Comparison of ENCODE assay signal across 39 cellular contexts in the genomic region with DNA sequence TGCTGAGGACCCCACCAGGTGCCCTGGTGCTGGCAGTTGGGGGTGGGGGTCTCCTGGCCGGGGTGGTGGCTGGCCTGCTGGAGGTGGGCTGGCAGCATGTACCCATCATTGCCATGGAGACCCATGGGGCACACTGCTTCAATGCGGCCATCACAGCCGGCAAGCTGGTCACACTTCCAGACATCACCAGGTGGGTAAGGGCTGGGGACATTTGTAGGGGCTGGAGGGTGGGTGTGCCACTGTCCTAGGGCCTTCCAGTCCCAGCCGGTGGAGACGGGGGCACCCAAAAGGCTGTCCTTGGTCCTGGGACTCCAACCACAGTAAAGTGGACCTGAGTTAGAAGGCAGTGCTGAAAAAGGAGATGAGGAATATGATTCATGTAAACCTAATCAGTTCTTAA. TPM values are rescaled to one million over a fixed set of nuclear protein-coding genes. Genes with fewer than 3 reads are reported as not detected.
"Had no signal": no experiment of that assay in that cellular context is flagged by ENCODE, and none has a peak within 500 bp of the region (broad histone marks: within the 10 kb centered on the region; RNA-seq: fewer than 3 reads in every experiment).

No MANE protein-coding gene starts in this region.

- H3K4me1 ChIP-seq: adrenal gland, ascending aorta, breast epithelium had no signal

- DNase-seq: activated effector memory CD4-positive, alpha-beta T cell treated with anti-CD3 and anti-CD28 coated beads, Interleukin-2, amount 50 U/mL, for 16 hours; activated effector memory CD4-positive, alpha-beta T cell treated with Interleukin-2 at 50 U/mL for 16 hours; activated gamma-delta T cell; activated gamma-delta T cell treated with Interleukin-2 at 50 U/mL for 16 hours; activated naive CD4-positive, alpha-beta T cell; activated naive CD4-positive, alpha-beta T cell treated with anti-CD3 and anti-CD28 coated beads for 36 hours; activated naive CD4-positive, alpha-beta T cell treated with anti-CD3 and anti-CD28 coated beads, Interleukin-2, amount 10 ng/mL, durations not matched to agents 7 days and 5 days; activated naive CD4-positive, alpha-beta T cell treated with anti-CD3 and anti-CD28 coated beads, Interleukin-2, amount 50 U/mL, for 16 hours; activated naive CD4-positive, alpha-beta T cell treated with Interleukin-2 at 50 U/mL for 16 hours; activated naive CD8-positive, alpha-beta T cell treated with anti-CD3 and anti-CD28 coated beads for 36 hours; activated naive CD8-positive, alpha-beta T cell treated with anti-CD3 and anti-CD28 coated beads, Interleukin-2, amount 10 ng/mL, durations not matched to agents 7 days and 5 days; activated naive CD8-positive, alpha-beta T cell treated with anti-CD3 and anti-CD28 coated beads, Interleukin-2, amount 50 U/mL, for 24 hours; activated T-cell treated with anti-CD3 and anti-CD28 coated beads, Interleukin-2, amount 50 U/mL, for 1 hour; activated T-cell treated with anti-CD3 and anti-CD28 coated beads, Interleukin-2, amount 50 U/mL, for 24 hours; activated T-cell treated with anti-CD3 and anti-CD28 coated beads, Interleukin-2, amount 50 U/mL, for 4 hours; activated T-cell treated with anti-CD3 and anti-CD28 coated beads, Interleukin-2, amount 50 U/mL, for 48 hours; activated T-cell treated with anti-CD3 and anti-CD28 coated beads, Interleukin-2, amount 50 U/mL, for 72 hours; amniotic stem cell; amygdala; anterior cingulate cortex; aorta; body of pancreas; brain microvascular endothelial cell; caudate nucleus; central memory CD4-positive, alpha-beta T cell; cerebellar nuclear complex had no signal

- H3K27ac ChIP-seq: adrenal gland, ascending aorta, body of pancreas, brain microvascular endothelial cell, breast epithelium, cardiac muscle cell had no signal

- FAIRE-seq: astrocyte, bronchial epithelial cell had no signal

- H3K4me3 ChIP-seq: adrenal gland, ascending aorta, body of pancreas, breast epithelium, cardiac muscle cell had no signal

- ATAC-seq: activated naive CD4-positive, alpha-beta T cell treated with anti-CD3 and anti-CD28 coated beads, Interleukin-2, amount 50 U/mL, for 72 hours; activated naive CD8-positive, alpha-beta T cell treated with anti-CD3 and anti-CD28 coated beads, Interleukin-2, amount 50 U/mL, for 24 hours; activated T-cell treated with anti-CD3 and anti-CD28 coated beads, Interleukin-2, amount 50 U/mL, for 4 hours; activated T-cell treated with anti-CD3 and anti-CD28 coated beads, Interleukin-2, amount 50 U/mL, for 72 hours; activated T-helper 17 cell treated with anti-CD3 and anti-CD28 coated beads, Interleukin-2, amount 50 U/mL, for 72 hours; body of pancreas had no signal

- H3K9me3 ChIP-seq: adrenal gland, ascending aorta, body of pancreas, breast epithelium had no signal

- H3K27me3 ChIP-seq: adrenal gland, ascending aorta, body of pancreas, breast epithelium had no signal

- H3K36me3 ChIP-seq: adrenal gland, ascending aorta, brain microvascular endothelial cell, breast epithelium, cardiac muscle cell had no signal

RNA-seq across cellular contexts. Expression of a gene that starts 13.2 kb away (rescaled TPM):
- total RNA-seq: activated naive CD4-positive, alpha-beta T cell treated with anti-CD3 and anti-CD28 coated beads for 36 hours had no signal

RNA-seq across cellular contexts. Expression of a gene that starts 31.7 kb away (rescaled TPM):
- total RNA-seq: activated naive CD4-positive, alpha-beta T cell treated with anti-CD3 and anti-CD28 coated beads for 36 hours; activated naive CD4-positive, alpha-beta T cell treated with anti-CD3 and anti-CD28 coated beads, Interleukin-2, amount 50 U/mL, for 72 hours; activated naive CD8-positive, alpha-beta T cell treated with anti-CD3 and anti-CD28 coated beads for 36 hours; activated T-cell treated with anti-CD3 and anti-CD28 coated beads, Interleukin-2, amount 50 U/mL, for 72 hours; activated T-helper 1 cell treated with anti-CD3 and anti-CD28 coated beads, Interleukin-12 subunit alpha, Interleukin-12 subunit beta, Interleukin-2, Interleukin-4 antibody, amounts not matched to agents 30 ng/mL and 10 ng/mL and 1 ng/mL, durations not matched to agents 14 hours and 24 hours and 36 hours; activated T-helper 17 cell treated with anti-CD3 and anti-CD28 coated beads, Interleukin-2, amount 50 U/mL, for 72 hours; activated T-helper 2 cell treated with anti-CD3 and anti-CD28 coated beads, Interferon-gamma antibody, Interleukin-2, Interleukin-4, amounts not matched to agents 10 μg/mL and 5 μg/mL and 100 μg/mL, durations not matched to agents 14 hours and 24 hours and 36 hours; astrocyte; bronchial epithelial cell; cardiac muscle cell; cerebellum; chondrocyte had no signal
- polyA plus RNA-seq: cardiac muscle cell had no signal

RNA-seq across cellular contexts. Expression of a gene that starts 36.3 kb away (rescaled TPM):
- total RNA-seq: activated naive CD4-positive, alpha-beta T cell treated with anti-CD3 and anti-CD28 coated beads for 36 hours; activated naive CD4-positive, alpha-beta T cell treated with anti-CD3 and anti-CD28 coated beads, Interleukin-2, amount 50 U/mL, for 72 hours; activated naive CD8-positive, alpha-beta T cell treated with anti-CD3 and anti-CD28 coated beads for 36 hours; activated naive CD8-positive, alpha-beta T cell treated with anti-CD3 and anti-CD28 coated beads, Interleukin-2, amount 10 ng/mL, durations not matched to agents 7 days and 5 days; activated T-cell treated with anti-CD3 and anti-CD28 coated beads, Interleukin-2, amount 50 U/mL, for 4 hours; activated T-helper 1 cell treated with anti-CD3 and anti-CD28 coated beads, Interleukin-12 subunit alpha, Interleukin-12 subunit beta, Interleukin-2, Interleukin-4 antibody, amounts not matched to agents 30 ng/mL and 10 ng/mL and 1 ng/mL, durations not matched to agents 14 hours and 24 hours and 36 hours; activated T-helper 17 cell treated with anti-CD3 and anti-CD28 coated beads, Interleukin-2, amount 50 U/mL, for 72 hours; activated T-helper 2 cell treated with anti-CD3 and anti-CD28 coated beads, Interferon-gamma antibody, Interleukin-2, Interleukin-4, amounts not matched to agents 10 μg/mL and 5 μg/mL and 100 μg/mL, durations not matched to agents 14 hours and 24 hours and 36 hours; adrenal gland; aorta; ascending aorta; body of pancreas; breast epithelium; cardiac muscle cell; cardiac septum; chondrocyte had no signal
- polyA plus RNA-seq: adrenal gland, aorta, cardiac muscle cell had no signal
